ENCODE assay signal across 22 cellular contexts in the genomic region with DNA sequence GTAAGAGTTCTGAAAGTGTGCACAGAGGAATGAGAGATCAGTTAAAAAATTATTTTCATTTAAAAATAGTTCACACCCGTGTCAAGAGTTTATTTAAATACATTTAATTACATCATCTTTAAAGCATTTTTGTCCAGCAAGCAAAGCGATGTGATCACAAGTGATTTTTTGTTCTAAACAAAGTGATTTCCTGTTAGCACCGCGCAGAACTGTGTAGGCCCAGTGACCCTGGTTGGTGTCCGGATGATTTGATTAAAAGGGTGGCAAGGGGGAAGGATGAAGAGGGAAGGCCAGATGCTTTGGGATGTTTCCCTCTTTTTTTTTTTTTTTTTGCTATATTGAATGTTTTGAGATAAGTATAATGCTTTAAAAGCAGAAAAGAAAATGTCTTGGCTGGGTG.
DNase-seq lines count a peak whose midpoint lies in the region; ATAC-seq, FAIRE-seq and TF ChIP-seq lines count a peak whose summit lies in the region.
"Had no signal": no experiment of that assay in that cellular context is flagged by ENCODE, and none has a peak within 500 bp of the region (broad histone marks: within the 10 kb centered on the region; RNA-seq: fewer than 3 reads in every experiment).

No MANE protein-coding gene starts in this region.

- H3K4me3 ChIP-seq in astrocyte (ENCODE audit: insufficient read depth, low read depth, low read length), result no peak overlapping the region
- H3K4me3 ChIP-seq in psoas muscle, result no peak overlapping the region
- H3K4me3 ChIP-seq: GM12878, suprapubic skin had no signal

- no peaks in the 10 kb centered on the region for H3K36me3 Mint-ChIP-seq in astrocyte (ENCODE audit: low read depth, unreplicated experiment)
- H3K36me3 Mint-ChIP-seq in stimulated activated memory B cell treated with anti-CD40 and anti-IgM and Interleukin-4, amounts not matched to agents 10 μg/mL and 1 μg/mL and 100 μg/mL, for 72 hours, result no peaks in the 10 kb centered on the region
- H3K36me3 Mint-ChIP-seq: activated naive CD8-positive, alpha-beta T cell treated with anti-CD3 and anti-CD28 coated beads, Interleukin-2, amount 10 ng/mL, durations not matched to agents 7 days and 5 days; natural killer cell had no signal

- H2AFZ ChIP-seq in astrocyte (ENCODE audit: low read depth, low read length), result no peak overlapping the region

- H3K9me3 Mint-ChIP-seq in astrocyte (ENCODE audit: unreplicated experiment), result no peaks in the 10 kb centered on the region
- no peaks in the 10 kb centered on the region for H3K9me3 Mint-ChIP-seq in stimulated activated memory B cell treated with anti-CD40 and anti-IgM and Interleukin-4, amounts not matched to agents 10 μg/mL and 1 μg/mL and 100 μg/mL, for 72 hours
- H3K9me3 Mint-ChIP-seq: activated B cell treated with CpG ODN at 0.5 μM for 24 hours; activated naive CD8-positive, alpha-beta T cell treated with anti-CD3 and anti-CD28 coated beads, Interleukin-2, amount 10 ng/mL, durations not matched to agents 7 days and 5 days; activated T-helper 1 cell treated with anti-CD3 and anti-CD28 coated beads, Interleukin-12 subunit alpha, Interleukin-12 subunit beta, Interleukin-2, Interleukin-4 antibody, amounts not matched to agents 30 ng/mL and 10 ng/mL and 1 ng/mL, durations not matched to agents 14 hours and 24 hours and 36 hours; effector memory CD8-positive, alpha-beta T cell; natural killer cell had no signal

- intact Hi-C loops in psoas muscle (cut with DNase I), result no loop called here

- H3K27me3 Mint-ChIP-seq in astrocyte (ENCODE audit: low read depth, unreplicated experiment), result peaks cover 1% of the 10 kb centered on the region
- H3K27me3 Mint-ChIP-seq in stimulated activated memory B cell treated with anti-CD40 and anti-IgM and Interleukin-4, amounts not matched to agents 10 μg/mL and 1 μg/mL and 100 μg/mL, for 72 hours, result peaks cover 7% of the 10 kb centered on the region
- H3K27me3 Mint-ChIP-seq: activated B cell treated with CpG ODN at 0.5 μM for 24 hours had no signal

- H3K27ac Mint-ChIP-seq in astrocyte (ENCODE audit: unreplicated experiment), result peak overlapping the region; percentile 44
- H3K27ac Mint-ChIP-seq in stimulated activated memory B cell treated with anti-CD40 and anti-IgM and Interleukin-4, amounts not matched to agents 10 μg/mL and 1 μg/mL and 100 μg/mL, for 72 hours, result no peak overlapping the region
- H3K27ac Mint-ChIP-seq: activated B cell treated with CpG ODN at 0.5 μM for 24 hours; activated naive CD8-positive, alpha-beta T cell treated with anti-CD3 and anti-CD28 coated beads, Interleukin-2, amount 10 ng/mL, durations not matched to agents 7 days and 5 days; activated T-helper 1 cell treated with anti-CD3 and anti-CD28 coated beads, Interleukin-12 subunit alpha, Interleukin-12 subunit beta, Interleukin-2, Interleukin-4 antibody, amounts not matched to agents 30 ng/mL and 10 ng/mL and 1 ng/mL, durations not matched to agents 14 hours and 24 hours and 36 hours; effector memory CD8-positive, alpha-beta T cell; natural killer cell; T-helper 17 cell had no signal

- no peak overlapping the region for H3K27ac ChIP-seq in astrocyte (ENCODE audit: low read depth, low read length)
- peak overlapping the region; percentile 13 for H3K27ac ChIP-seq in psoas muscle
- H3K27ac ChIP-seq: suprapubic skin had no signal

- H3K9ac ChIP-seq in astrocyte (ENCODE audit: low read length), result peak overlapping the region; percentile 10

- no peak for ATAC-seq in psoas muscle
- ATAC-seq in stimulated activated memory B cell treated with anti-CD40 and anti-IgM and Interleukin-4, amounts not matched to agents 10 μg/mL and 1 μg/mL and 100 μg/mL, for 72 hours, result no peak
- ATAC-seq in GM18517 (IDR thresholded peaks at IDR 0.05; ENCODE audit: unreplicated experiment), result no peak
- ATAC-seq: effector memory CD8-positive, alpha-beta T cell; GM12878; natural killer cell; T-helper 17 cell had no signal

- H3K36me3 ChIP-seq in astrocyte (ENCODE audit: insufficient read depth, low read length) (no peaks in the 10 kb centered on the region), psoas muscle (ENCODE audit: insufficient read depth in 1 of 2, low read depth in 1 of 2) (no peaks in the 10 kb centered on the region)
- H3K36me3 ChIP-seq: suprapubic skin had no signal

- H3K27me3 ChIP-seq in astrocyte (ENCODE audit: insufficient read depth, low read length) (peaks cover 3% of the 10 kb centered on the region), psoas muscle (ENCODE audit: insufficient read depth in 3 of 3, low read length in 2 of 3) (peaks cover 0 to 5% (median 0%) of the 10 kb centered on the region in 3 donors)
- H3K27me3 ChIP-seq: suprapubic skin had no signal

- H4K20me1 ChIP-seq in astrocyte (ENCODE audit: insufficient read depth, low read length), result no peaks in the 10 kb centered on the region

- H3K9me3 ChIP-seq in astrocyte (ENCODE audit: insufficient read depth, low read depth, low read length) (no peaks in the 10 kb centered on the region), psoas muscle (no peaks in the 10 kb centered on the region)
- H3K9me3 ChIP-seq: suprapubic skin had no signal

- no peak overlapping the region for H3K4me3 Mint-ChIP-seq in astrocyte (ENCODE audit: unreplicated experiment)
- H3K4me3 Mint-ChIP-seq in stimulated activated memory B cell treated with anti-CD40 and anti-IgM and Interleukin-4, amounts not matched to agents 10 μg/mL and 1 μg/mL and 100 μg/mL, for 72 hours, result no peak overlapping the region
- H3K4me3 Mint-ChIP-seq: activated B cell treated with CpG ODN at 0.5 μM for 24 hours; activated naive CD8-positive, alpha-beta T cell treated with anti-CD3 and anti-CD28 coated beads, Interleukin-2, amount 10 ng/mL, durations not matched to agents 7 days and 5 days; activated T-helper 1 cell treated with anti-CD3 and anti-CD28 coated beads, Interleukin-12 subunit alpha, Interleukin-12 subunit beta, Interleukin-2, Interleukin-4 antibody, amounts not matched to agents 30 ng/mL and 10 ng/mL and 1 ng/mL, durations not matched to agents 14 hours and 24 hours and 36 hours; effector memory CD8-positive, alpha-beta T cell; natural killer cell; T-helper 17 cell had no signal

- peak overlapping the region; percentile 38 for H3K4me2 ChIP-seq in astrocyte (ENCODE audit: low read length)

- no peak for TF ChIP-seq CTCF in astrocyte (IDR thresholded peaks at IDR 0.05; ENCODE audit: insufficient read depth, low read depth, low read length)
- TF ChIP-seq CTCF in psoas muscle (IDR thresholded peaks at IDR 0.05), result no peak

- DNase-seq in EH (ENCODE audit: low read depth), result peak; percentile 42
- peak; percentile 54 for DNase-seq in astrocyte (ENCODE audit: low read depth)
- peak; percentile 17 for DNase-seq in globus pallidus (ENCODE audit: low spot score)
- no peak for DNase-seq in psoas muscle
- no peak for DNase-seq in H4 (ENCODE audit: low spot score)
- DNase-seq in D341Med (ENCODE audit: low spot score), result no peak
- DNase-seq: activated B cell treated with CpG ODN at 0.5 μM for 24 hours; activated naive CD8-positive, alpha-beta T cell treated with anti-CD3 and anti-CD28 coated beads, Interleukin-2, amount 10 ng/mL, durations not matched to agents 7 days and 5 days; caudate nucleus; effector memory CD8-positive, alpha-beta T cell; mammary epithelial cell; natural killer cell; NCI-H1930; SHP77; stimulated activated CD4-positive, alpha-beta T cell treated with anti-CD3 and anti-CD28 coated beads, Interleukin-4, amount 100 ng/mL, for 1 hour; T-helper 17 cell had no signal

- H3K79me2 ChIP-seq in astrocyte (ENCODE audit: insufficient read depth, low read length), result no peaks in the 10 kb centered on the region

- H3K4me1 Mint-ChIP-seq in astrocyte (ENCODE audit: low read depth, unreplicated experiment), result peaks cover 18% of the 10 kb centered on the region
- peaks cover 10% of the 10 kb centered on the region for H3K4me1 Mint-ChIP-seq in stimulated activated memory B cell treated with anti-CD40 and anti-IgM and Interleukin-4, amounts not matched to agents 10 μg/mL and 1 μg/mL and 100 μg/mL, for 72 hours

- no peak for FAIRE-seq in astrocyte (lab: Jason Lieb, UNC)
- FAIRE-seq: G401.6, GM12878 had no signal

- peaks cover 25% of the 10 kb centered on the region for H3K4me1 ChIP-seq in astrocyte (ENCODE audit: insufficient read depth, low read length)
- no peaks in the 10 kb centered on the region for H3K4me1 ChIP-seq in psoas muscle

- 43 to 51% (median 47%) methylated on average over 5 of the region's 5 CpGs for WGBS in psoas muscle, 3 donors

Comparison
In these comparisons a context has a peak if more than half of its experiments do, and no peak if none do; other contexts are left out.
1. DNase-seq: peak in EH (single experiment), astrocyte (single experiment) and globus pallidus (single experiment); none in psoas muscle (0 of 2), H4 (single experiment) and D341Med (single experiment).